In the genomic region with DNA sequence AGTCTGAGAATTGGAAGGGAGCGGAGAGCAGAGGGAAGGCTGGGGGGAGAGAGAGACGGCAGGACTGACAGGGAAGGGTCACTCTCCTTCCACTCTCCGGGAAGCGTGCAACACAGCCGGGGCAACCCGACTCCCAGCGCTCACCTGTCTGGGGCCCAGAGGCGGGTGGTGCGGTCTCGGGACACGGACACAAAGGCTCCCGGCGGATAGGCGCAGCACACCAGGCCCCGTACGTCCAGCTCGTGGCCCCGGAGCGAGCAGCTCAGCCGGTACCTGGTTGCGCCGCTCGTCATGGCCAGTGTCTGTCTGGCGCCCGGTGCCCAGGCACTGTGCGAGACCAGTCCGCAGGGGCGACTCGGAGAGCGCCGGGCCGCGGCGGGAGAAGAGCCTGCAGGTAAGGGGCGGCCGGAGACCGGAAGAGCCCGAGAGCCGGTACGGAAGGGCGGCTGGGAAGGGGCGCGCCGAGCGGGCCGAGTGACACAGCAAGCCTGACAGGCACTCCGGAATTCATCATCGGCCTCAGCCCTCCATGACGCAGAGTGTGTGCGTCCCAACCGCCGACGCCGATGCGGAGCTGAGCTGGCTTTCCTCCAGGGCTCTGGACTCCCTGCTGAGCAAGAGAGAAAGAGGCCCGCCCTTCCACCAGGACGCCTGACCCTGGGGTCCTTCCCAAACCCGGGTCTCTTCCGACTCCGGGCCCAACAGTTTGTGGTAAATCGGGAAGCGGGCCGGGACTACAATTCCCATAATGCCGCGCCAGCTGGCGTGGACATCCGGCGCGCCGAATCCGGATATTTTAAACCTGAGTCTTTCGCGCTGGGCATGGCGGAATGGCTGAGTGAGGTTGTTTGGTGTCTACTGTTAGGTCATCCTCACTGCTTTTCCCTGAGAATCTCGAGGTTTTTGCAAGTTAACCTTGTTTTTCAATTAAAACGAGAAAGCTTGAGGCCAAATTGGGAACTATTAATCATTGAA, we compare ENCODE assay signal across 8 cellular contexts. TPM values are rescaled to one million over a fixed set of nuclear protein-coding genes. Genes with fewer than 3 reads are reported as not detected.
DNase-seq lines count a peak whose midpoint lies in the region; ATAC-seq and TF ChIP-seq lines count a peak whose summit lies in the region.

A gene (minus strand): TSS at position 490 of the 975 bp plus-strand sequence. CDS start 197 bp downstream, at position 293.

- CTCF ChIA-PET in Calu3 (lab: Charles Lee), result interaction anchor here (0.7 kb wide), 1 partner anchor 8 kb away, joined by 3 read pairs; no protein-coding TSS in a partner anchor

- peaks cover 26% of the 10 kb centered on the region for H3K4me1 Mint-ChIP-seq in Calu3 (ENCODE audit: low read depth, unreplicated experiment)

- no peak for TF ChIP-seq CTCF in Calu3 (IDR thresholded peaks at IDR 0.05; ENCODE audit: unreplicated experiment)
- no peak for TF ChIP-seq CTCF in epithelial cell of proximal tubule (conservative IDR thresholded peaks at IDR 0.05; ENCODE audit: low read depth, low read length)

- peak within 1 kb of the TSS; percentile 99 for H3K27ac Mint-ChIP-seq in Calu3 (ENCODE audit: unreplicated experiment)

- DNase-seq in Calu3 (peak; percentile 81), OCI-M1 (lab: John Stamatoyannopoulos, UW) (peak; percentile 97), activated T-cell treated with anti-CD3 and anti-CD28 coated beads for 48 hours (ENCODE audit: low read depth) (peak; percentile 80), epithelial cell of proximal tubule (ENCODE audit: low read depth) (peak; percentile 44)
- DNase-seq in stimulated activated CD8-positive, alpha-beta memory T cell treated with anti-CD3 and anti-CD28 coated beads, Interleukin-4, amount 100 ng/mL, for 48 hours, result peak; percentile 88

- H3K27me3 Mint-ChIP-seq in Calu3 (ENCODE audit: unreplicated experiment), result no peaks in the 10 kb centered on the region

- peaks cover 21% of the 10 kb centered on the region for H3K36me3 Mint-ChIP-seq in Calu3 (ENCODE audit: insufficient read depth, unreplicated experiment)

- no peaks in the 10 kb centered on the region for H3K9me3 Mint-ChIP-seq in Calu3 (ENCODE audit: low read depth, unreplicated experiment)

- ATAC-seq in GM21390 (IDR thresholded peaks at IDR 0.05; ENCODE audit: unreplicated experiment), result peak; percentile 99

- H3K4me3 Mint-ChIP-seq in Calu3 (ENCODE audit: low read depth, unreplicated experiment), result peak within 1 kb of the TSS; percentile 63

- no TSS peak for BruUV-seq in Calu3 (replicated peaks; lab: Mats Ljungman, UMichigan)

- H3K4me3 ChIP-seq in HUES48 (ENCODE audit: low read depth, low read length) (peak within 1 kb of the TSS; percentile 98), epithelial cell of proximal tubule (ENCODE audit: low read depth, low read length) (peak within 1 kb of the TSS; percentile 98), mucosa of rectum (ENCODE audit: low read length in 2 of 2) (peak within 1 kb of the TSS; percentile 97 to 99)

- H3K36me3 ChIP-seq in HUES48 (ENCODE audit: control insufficient read depth, insufficient read depth, low read length) (peaks cover 8% of the 10 kb centered on the region; the same call in 1 of the 2 replicates), mucosa of rectum (ENCODE audit: control insufficient read depth in 2 of 2, insufficient read depth in 2 of 2, low read length in 2 of 2) (no peaks in the 10 kb centered on the region)

- intact Hi-C loops in Calu3 (cut with micrococcal nuclease; ENCODE audit: unreplicated experiment), result loop anchor here (5.0 kb wide), 1 partner anchor 330 kb away; no protein-coding TSS in a partner anchor

- H3K4me1 ChIP-seq in HUES48 (ENCODE audit: control insufficient read depth, insufficient read depth, low read length) (0 out of 2 replicates have a peak, but pooled peaks cover 11% of the 10 kb centered on the region), mucosa of rectum (ENCODE audit: control insufficient read depth in 2 of 2, insufficient read depth in 2 of 2, low read length in 2 of 2) (peaks cover 11 to 22% of the 10 kb centered on the region in 2 donors)

- H3K9me3 ChIP-seq in HUES48 (ENCODE audit: control insufficient read depth, insufficient read depth, low read length) (no peaks in the 10 kb centered on the region), mucosa of rectum (ENCODE audit: control insufficient read depth in 2 of 2, low read length in 2 of 2) (no peaks in the 10 kb centered on the region)

- peak within 1 kb of the TSS; percentile 99 for H3K9ac ChIP-seq in HUES48 (ENCODE audit: low read depth, low read length)
- peak within 1 kb of the TSS; percentile 97 for H3K9ac ChIP-seq in mucosa of rectum (ENCODE audit: low read depth in 1 of 2, low read length in 2 of 2)

- H3K27me3 ChIP-seq in HUES48 (ENCODE audit: control insufficient read depth, insufficient read depth, low read length), result no peaks in the 10 kb centered on the region
- no peaks in the 10 kb centered on the region for H3K27me3 ChIP-seq in mucosa of rectum (ENCODE audit: control insufficient read depth in 2 of 2, insufficient read depth in 2 of 2, low read length in 2 of 2)

- H3K27ac ChIP-seq in HUES48 (ENCODE audit: low read depth, low read length), result peak within 1 kb of the TSS; percentile 99
- H3K27ac ChIP-seq in mucosa of rectum (ENCODE audit: low read depth in 2 of 2, low read length in 2 of 2), result peak within 1 kb of the TSS; percentile 94 to 98

RNA-seq across cellular contexts. Expression of the gene that starts here (rescaled TPM):
- total RNA-seq in Calu3 (2022) (27.9 and 28.1 TPM in 2 replicates), epithelial cell of proximal tubule (26.8 and 46.1 TPM in 2 replicates)

Comparison
In these comparisons a context has a peak if more than half of its experiments do, and no peak if none do; other contexts are left out.
1. Peak in every context shown above with its lines: DNase-seq, ATAC-seq, H3K4me3 ChIP-seq and H3K27ac ChIP-seq.
2. DNase-seq: peak in every context shown above with its lines; median percentile 97 in OCI-M1; 88 in stimulated activated CD8-positive, alpha-beta memory T cell treated with anti-CD3 and anti-CD28 coated beads, Interleukin-4, amount 100 ng/mL, for 48 hours; 81 in Calu3; 80 in activated T-cell treated with anti-CD3 and anti-CD28 coated beads for 48 hours; 44 in epithelial cell of proximal tubule.